Comparison of ENCODE assay signal across 10 cellular contexts in genomic region chr2:119756837-119757236, GRCh38. TPM values are rescaled to one million over a fixed set of nuclear protein-coding genes. Genes with fewer than 3 reads are reported as not detected.
DNase-seq lines count a peak whose midpoint lies in the region; ATAC-seq and TF ChIP-seq lines count a peak whose summit lies in the region.
"Had no signal": no experiment of that assay in that cellular context is flagged by ENCODE, and none has a peak within 500 bp of the region (broad histone marks: within the 10 kb centered on the region; RNA-seq: fewer than 3 reads in every experiment).

No MANE protein-coding gene starts in this region.

- H3K9me3 ChIP-seq in thyroid gland (no peaks in the 10 kb centered on the region), esophagus muscularis mucosa (no peaks in the 10 kb centered on the region)

- H3K4me3 Mint-ChIP-seq in activated CD8-positive, alpha-beta memory T cell treated with anti-CD3 and anti-CD28 coated beads, Interleukin-2, amount 10 ng/mL, durations not matched to agents 7 days and 5 days: no peak overlapping the region

- no peak for TF ChIP-seq EP300 in esophagus muscularis mucosa (IDR thresholded peaks at IDR 0.05)

- H3K27ac ChIP-seq in thyroid gland (peak overlapping the region; percentile 56 to 95 (median 60)), esophagus muscularis mucosa (replicated peaks in 1 of 4) (no peak overlapping the region)
- H3K27ac ChIP-seq: C4-2B had no signal

- H3K36me3 Mint-ChIP-seq in activated CD8-positive, alpha-beta memory T cell treated with anti-CD3 and anti-CD28 coated beads, Interleukin-2, amount 10 ng/mL, durations not matched to agents 7 days and 5 days: peaks cover 1% of the 10 kb centered on the region

- no peak for ATAC-seq in activated CD8-positive, alpha-beta memory T cell treated with anti-CD3 and anti-CD28 coated beads, Interleukin-2, amount 10 ng/mL, durations not matched to agents 7 days and 5 days
- ATAC-seq in GM21576 (IDR thresholded peaks at IDR 0.05; ENCODE audit: unreplicated experiment): no peak
- no peak for ATAC-seq in HG02759 (IDR thresholded peaks at IDR 0.05; ENCODE audit: unreplicated experiment)

- H3K36me3 ChIP-seq in thyroid gland (no peaks in the 10 kb centered on the region), esophagus muscularis mucosa (no peaks in the 10 kb centered on the region)

- H3K4me1 ChIP-seq in thyroid gland (peaks cover 7 to 17% of the 10 kb centered on the region in 2 donors), esophagus muscularis mucosa (peaks cover 0 to 19% (median 18%) of the 10 kb centered on the region in 4 donors)

- intact Hi-C loops in thyroid gland (cut with DNase I): loop anchor here (10.0 kb wide), 1 partner anchor 68 kb away; no protein-coding TSS in a partner anchor
- intact Hi-C loops in esophagus muscularis mucosa (cut with DNase I): no loop called here

- peak in 1 of 2 donors; percentile 13 for TF ChIP-seq POLR2A in thyroid gland (IDR thresholded peaks at IDR 0.05)
- TF ChIP-seq POLR2A in esophagus muscularis mucosa (IDR thresholded peaks at IDR 0.05; ENCODE audit: low read depth): no peak

- H3K9me3 Mint-ChIP-seq in activated CD8-positive, alpha-beta memory T cell treated with anti-CD3 and anti-CD28 coated beads, Interleukin-2, amount 10 ng/mL, durations not matched to agents 7 days and 5 days (ENCODE audit: low read depth): no peaks in the 10 kb centered on the region
- H3K9me3 Mint-ChIP-seq: nephron had no signal

- WGBS in thyroid gland, 2 donors: 20 to 35% methylated on average over 5 of the region's 5 CpGs
- 65% methylated on average over 5 of the region's 5 CpGs for WGBS in esophagus muscularis mucosa

- peaks cover 24% of the 10 kb centered on the region for H3K4me1 Mint-ChIP-seq in activated CD8-positive, alpha-beta memory T cell treated with anti-CD3 and anti-CD28 coated beads, Interleukin-2, amount 10 ng/mL, durations not matched to agents 7 days and 5 days

- H3K27me3 ChIP-seq in thyroid gland (no peaks in the 10 kb centered on the region), esophagus muscularis mucosa (no peaks in the 10 kb centered on the region)

- H3K4me3 ChIP-seq in thyroid gland (replicated peaks in 1 of 3): no peak overlapping the region
- H3K4me3 ChIP-seq in esophagus muscularis mucosa: no peak overlapping the region

- CTCF ChIA-PET in activated CD8-positive, alpha-beta memory T cell treated with anti-CD3 and anti-CD28 coated beads, Interleukin-2, amount 10 ng/mL, durations not matched to agents 7 days and 5 days (lab: Charles Lee): interaction anchor here (0.9 to 7.6 kb wide), 4 partner anchors 67 to 419 kb away, joined by 3 to 67 read pairs (median 10); no protein-coding TSS in a partner anchor

- no peak overlapping the region for H3K27ac Mint-ChIP-seq in activated CD8-positive, alpha-beta memory T cell treated with anti-CD3 and anti-CD28 coated beads, Interleukin-2, amount 10 ng/mL, durations not matched to agents 7 days and 5 days
- H3K27ac Mint-ChIP-seq: nephron had no signal

- H3K27me3 Mint-ChIP-seq in activated CD8-positive, alpha-beta memory T cell treated with anti-CD3 and anti-CD28 coated beads, Interleukin-2, amount 10 ng/mL, durations not matched to agents 7 days and 5 days: peaks cover 2% of the 10 kb centered on the region

- DNase-seq in activated CD8-positive, alpha-beta memory T cell treated with anti-CD3 and anti-CD28 coated beads for 24 hours: peak; percentile 67
- DNase-seq in activated CD8-positive, alpha-beta memory T cell treated with anti-CD3 and anti-CD28 coated beads, Interleukin-2, amount 10 ng/mL, durations not matched to agents 7 days and 5 days: no peak
- DNase-seq in brain pericyte (ENCODE audit: low read depth, low spot score) (peak; percentile 49), mucosa of gallbladder (ENCODE audit: low spot score) (peak; percentile 58), thyroid gland (peak; percentile 88), esophagus muscularis mucosa (ENCODE audit: extremely low spot score) (no peak)

- TF ChIP-seq CTCF in thyroid gland (IDR thresholded peaks at IDR 0.05) (no peak), esophagus muscularis mucosa (IDR thresholded peaks at IDR 0.05) (no peak)

RNA-seq across cellular contexts. Expression of gene PTPN4, which starts 2.9 kb away (rescaled TPM):
- total RNA-seq in activated CD8-positive, alpha-beta memory T cell treated with anti-CD3 and anti-CD28 coated beads, Interleukin-2, amount 10 ng/mL, durations not matched to agents 7 days and 5 days: 10 to 100 TPM; 76.4 to 92.2 TPM
- total RNA-seq in mucosa of gallbladder (32.9 TPM), thyroid gland (100 to 1,000 TPM in 2 of 4 donors, 10 to 100 TPM in 2; 79.1 to 131 (median 114) TPM), esophagus muscularis mucosa (10 to 100 TPM; 21.3 to 39.9 (median 24.7) TPM)

Comparison
In these comparisons a context has a peak if more than half of its experiments do, and no peak if none do; other contexts are left out.
1. DNase-seq: peak in activated CD8-positive, alpha-beta memory T cell treated with anti-CD3 and anti-CD28 coated beads for 24 hours (single experiment), brain pericyte (single experiment), mucosa of gallbladder (single experiment) and thyroid gland (2 of 2); none in activated CD8-positive, alpha-beta memory T cell treated with anti-CD3 and anti-CD28 coated beads, Interleukin-2, amount 10 ng/mL, durations not matched to agents 7 days and 5 days (single experiment) and esophagus muscularis mucosa (single experiment).
2. H3K27ac ChIP-seq: peak in thyroid gland (3 of 3); none in esophagus muscularis mucosa (0 of 4).